In the genomic region with DNA sequence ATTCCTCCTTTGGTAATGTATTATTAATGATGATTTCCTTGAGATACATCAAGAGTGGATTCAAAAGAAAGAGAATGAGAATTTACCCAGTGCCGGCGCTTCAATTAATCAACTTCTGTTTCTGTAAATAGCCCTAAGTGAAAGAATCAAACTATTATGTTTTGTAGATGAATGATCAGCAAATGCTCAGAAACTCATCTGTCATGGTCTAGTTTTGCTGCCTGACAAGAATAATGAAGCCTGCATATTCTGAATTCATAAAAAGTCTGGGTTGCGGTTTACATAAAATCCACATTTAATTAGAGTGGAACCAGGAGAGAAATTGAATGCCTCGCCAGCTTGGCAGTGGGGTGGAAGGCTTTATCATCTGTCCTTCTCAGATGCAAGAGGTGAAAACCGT, we compare ENCODE assay signal across 35 cellular contexts.
"Had no signal": no experiment of that assay in that cellular context is flagged by ENCODE, and none has a peak within 500 bp of the region (broad histone marks: within the 10 kb centered on the region; RNA-seq: fewer than 3 reads in every experiment).

No MANE protein-coding gene starts in this region.

- ATAC-seq: activated CD4-positive, CD25-positive, alpha-beta regulatory T cell treated with anti-CD3 and anti-CD28 coated beads, Interleukin-2, amount 50 U/mL, for 24 hours; activated CD8-positive, alpha-beta T cell treated with anti-CD3 and anti-CD28 coated beads for 36 hours; activated naive CD8-positive, alpha-beta T cell treated with anti-CD3 and anti-CD28 coated beads, Interleukin-2, amount 50 U/mL, for 24 hours; activated T-cell treated with anti-CD3 and anti-CD28 coated beads, Interleukin-2, amount 50 U/mL, for 4 hours; foreskin keratinocyte; gastroesophageal sphincter; heart right ventricle; T-helper 17 cell had no signal

- H3K27ac Mint-ChIP-seq: activated B cell treated with CpG ODN at 0.5 μM for 24 hours; activated CD8-positive, alpha-beta T cell treated with anti-CD3 and anti-CD28 coated beads for 36 hours; activated naive CD4-positive, alpha-beta T cell treated with anti-CD3 and anti-CD28 coated beads for 36 hours; activated naive CD4-positive, alpha-beta T cell treated with anti-CD3 and anti-CD28 coated beads, Interleukin-2, amount 50 U/mL, for 24 hours; activated naive CD8-positive, alpha-beta T cell treated with anti-CD3 and anti-CD28 coated beads for 36 hours; activated naive CD8-positive, alpha-beta T cell treated with anti-CD3 and anti-CD28 coated beads, Interleukin-2, amount 50 U/mL, for 24 hours; activated T-helper 1 cell treated with anti-CD3 and anti-CD28 coated beads, Interleukin-12 subunit alpha, Interleukin-12 subunit beta, Interleukin-2, Interleukin-4 antibody, amounts not matched to agents 30 ng/mL and 10 ng/mL and 1 ng/mL, durations not matched to agents 14 hours and 24 hours and 36 hours; activated T-helper 2 cell treated with anti-CD3 and anti-CD28 coated beads, Interferon-gamma antibody, Interleukin-2, Interleukin-4, amounts not matched to agents 10 μg/mL and 5 μg/mL and 100 μg/mL, durations not matched to agents 14 hours and 24 hours and 36 hours; dendritic cell treated with granulocyte-macrophage colony-stimulating factor and Interleukin-4, amounts not matched to agents 40 ng/mL and 50 ng/mL, for 4 days; T-helper 17 cell; T-helper 2 cell treated with Interferon-gamma antibody and Interleukin-4, amounts not matched to agents 5 μg/mL and 100 μg/mL, for 36 hours had no signal

- H3K4me1 ChIP-seq: adrenal gland, esophagus muscularis mucosa, foreskin keratinocyte, gastroesophageal sphincter, heart right ventricle had no signal

- H3K4me3 Mint-ChIP-seq: activated B cell treated with CpG ODN at 0.5 μM for 24 hours; activated CD8-positive, alpha-beta T cell treated with anti-CD3 and anti-CD28 coated beads for 36 hours; activated naive CD4-positive, alpha-beta T cell treated with anti-CD3 and anti-CD28 coated beads for 36 hours; activated naive CD4-positive, alpha-beta T cell treated with anti-CD3 and anti-CD28 coated beads, Interleukin-2, amount 50 U/mL, for 24 hours; activated naive CD8-positive, alpha-beta T cell treated with anti-CD3 and anti-CD28 coated beads for 36 hours; activated naive CD8-positive, alpha-beta T cell treated with anti-CD3 and anti-CD28 coated beads, Interleukin-2, amount 50 U/mL, for 24 hours; activated T-cell treated with anti-CD3 and anti-CD28 coated beads, Interleukin-2, amount 50 U/mL, for 4 hours; activated T-helper 1 cell treated with anti-CD3 and anti-CD28 coated beads, Interleukin-12 subunit alpha, Interleukin-12 subunit beta, Interleukin-2, Interleukin-4 antibody, amounts not matched to agents 30 ng/mL and 10 ng/mL and 1 ng/mL, durations not matched to agents 14 hours and 24 hours and 36 hours; central memory CD8-positive, alpha-beta T cell; dendritic cell treated with granulocyte-macrophage colony-stimulating factor and Interleukin-4, amounts not matched to agents 40 ng/mL and 50 ng/mL, for 4 days; T-helper 17 cell; T-helper 2 cell treated with Interferon-gamma antibody and Interleukin-4, amounts not matched to agents 5 μg/mL and 100 μg/mL, for 36 hours had no signal

- H3K9me3 Mint-ChIP-seq: activated naive CD4-positive, alpha-beta T cell treated with anti-CD3 and anti-CD28 coated beads for 36 hours had no signal

- H3K4me3 ChIP-seq: adrenal gland, coronary artery, dorsolateral prefrontal cortex, esophagus muscularis mucosa, gastroesophageal sphincter, heart right ventricle had no signal

- H3K27me3 Mint-ChIP-seq: activated B cell treated with CpG ODN at 0.5 μM for 24 hours; activated CD8-positive, alpha-beta T cell treated with anti-CD3 and anti-CD28 coated beads for 36 hours; activated naive CD4-positive, alpha-beta T cell treated with anti-CD3 and anti-CD28 coated beads, Interleukin-2, amount 50 U/mL, for 24 hours; activated naive CD8-positive, alpha-beta T cell treated with anti-CD3 and anti-CD28 coated beads, Interleukin-2, amount 50 U/mL, for 24 hours; central memory CD8-positive, alpha-beta T cell; dendritic cell treated with granulocyte-macrophage colony-stimulating factor and Interleukin-4, amounts not matched to agents 40 ng/mL and 50 ng/mL, for 4 days; T-helper 17 cell had no signal

- DNase-seq: activated B cell treated with CpG ODN at 0.5 μM for 24 hours; activated CD4-positive, alpha-beta T cell treated with anti-CD3 and anti-CD28 coated beads for 48 hours; activated CD4-positive, alpha-beta T cell treated with anti-CD3 and anti-CD28 coated beads, Interleukin-2, amount 50 U/mL, for 1 hour; activated CD4-positive, alpha-beta T cell treated with anti-CD3 and anti-CD28 coated beads, Interleukin-2, amount 50 U/mL, for 48 hours; activated CD8-positive, alpha-beta memory T cell treated with anti-CD3 and anti-CD28 coated beads for 24 hours; activated CD8-positive, alpha-beta T cell treated with anti-CD3 and anti-CD28 coated beads for 36 hours; activated effector memory CD4-positive, alpha-beta T cell treated with anti-CD3 and anti-CD28 coated beads, Interleukin-2, amount 50 U/mL, for 16 hours; activated naive CD4-positive, alpha-beta T cell treated with anti-CD3 and anti-CD28 coated beads for 36 hours; activated naive CD8-positive, alpha-beta T cell treated with anti-CD3 and anti-CD28 coated beads for 36 hours; activated naive CD8-positive, alpha-beta T cell treated with anti-CD3 and anti-CD28 coated beads, Interleukin-2, amount 50 U/mL, for 24 hours; activated T-cell treated with anti-CD3 and anti-CD28 coated beads, Interleukin-2, amount 50 U/mL, for 4 hours; adrenal gland; amygdala; aorta; brain microvascular endothelial cell; dorsolateral prefrontal cortex; effector memory CD4-positive, alpha-beta T cell; erythroblast; foreskin keratinocyte; heart right ventricle; T-helper 1 cell; T-helper 17 cell; T1000; WERI-Rb-1 had no signal

- H3K36me3 ChIP-seq: adrenal gland, brain microvascular endothelial cell, esophagus muscularis mucosa, gastroesophageal sphincter, heart right ventricle, WERI-Rb-1 had no signal

- H3K27ac ChIP-seq: adrenal gland, brain microvascular endothelial cell, coronary artery, dorsolateral prefrontal cortex, esophagus muscularis mucosa, foreskin keratinocyte, gastroesophageal sphincter, heart right ventricle, WERI-Rb-1 had no signal

- H3K4me1 Mint-ChIP-seq: activated B cell treated with CpG ODN at 0.5 μM for 24 hours; activated naive CD4-positive, alpha-beta T cell treated with anti-CD3 and anti-CD28 coated beads, Interleukin-2, amount 50 U/mL, for 24 hours; activated naive CD8-positive, alpha-beta T cell treated with anti-CD3 and anti-CD28 coated beads for 36 hours; activated naive CD8-positive, alpha-beta T cell treated with anti-CD3 and anti-CD28 coated beads, Interleukin-2, amount 50 U/mL, for 24 hours; central memory CD8-positive, alpha-beta T cell; T-helper 17 cell had no signal

- FAIRE-seq: bronchial epithelial cell had no signal

- H3K36me3 Mint-ChIP-seq: activated naive CD4-positive, alpha-beta T cell treated with anti-CD3 and anti-CD28 coated beads, Interleukin-2, amount 50 U/mL, for 24 hours; activated naive CD8-positive, alpha-beta T cell treated with anti-CD3 and anti-CD28 coated beads for 36 hours had no signal

- H3K9me3 ChIP-seq: adrenal gland, esophagus muscularis mucosa, gastroesophageal sphincter had no signal

- H3K27me3 ChIP-seq: adrenal gland, brain microvascular endothelial cell, dorsolateral prefrontal cortex, esophagus muscularis mucosa, foreskin keratinocyte, gastroesophageal sphincter, heart right ventricle had no signal
